In genomic region chr6:6699741-6700367, GRCh38 we compare ENCODE assay signal across 8 cellular contexts.
A peak's percentile ranks its signal among the peaks of the same experiment; 100 is the strongest.
DNase-seq lines count a peak whose midpoint lies in the region; ATAC-seq and TF ChIP-seq lines count a peak whose summit lies in the region.

No MANE protein-coding gene starts in this region.

- H3K27ac Mint-ChIP-seq in naive thymus-derived CD8-positive, alpha-beta T cell, result peak overlapping the region in 2 of 10 donors; percentile 24 to 79

- peaks cover 0 to 4% (median 0%) of the 10 kb centered on the region in 3 donors for H3K36me3 Mint-ChIP-seq in naive thymus-derived CD8-positive, alpha-beta T cell

- no peaks in the 10 kb centered on the region for H3K27me3 ChIP-seq in stomach smooth muscle (ENCODE audit: control insufficient read depth in 1 of 2, insufficient read depth in 2 of 2, low read length in 2 of 2)

- no peak for TF ChIP-seq CTCF in astrocyte of the spinal cord (IDR thresholded peaks at IDR 0.05; ENCODE audit: low read depth, low read length)

- no peak overlapping the region for H3K4me3 ChIP-seq in astrocyte of the spinal cord (ENCODE audit: low read depth, low read length)
- H3K4me3 ChIP-seq in stomach smooth muscle (ENCODE audit: low read length in 2 of 2), result peak overlapping the region in 1 of 2 donors; percentile 54

- no peak overlapping the region for H3K4me3 Mint-ChIP-seq in naive thymus-derived CD8-positive, alpha-beta T cell

- peaks cover 0 to 13% (median 11%) of the 10 kb centered on the region in 5 donors for H3K27me3 Mint-ChIP-seq in naive thymus-derived CD8-positive, alpha-beta T cell

- DNase-seq in DMS79 (lab: John Stamatoyannopoulos, UW) (peak; percentile 74), NCI-H187 treated with DMSO at 0.1 percent for 48 hours (lab: John Stamatoyannopoulos, UW) (peak; percentile 91), astrocyte of the spinal cord (ENCODE audit: low read depth, low spot score) (peak; percentile 91), iris pigment epithelial cell (ENCODE audit: low read depth) (peak; percentile 94), KG1 (lab: John Stamatoyannopoulos, UW) (no peak)
- no peak for DNase-seq in activated naive CD4-positive, alpha-beta T cell treated with anti-CD3 and anti-CD28 coated beads, Interleukin-2, amount 50 U/mL, for 16 hours
- DNase-seq in naive thymus-derived CD8-positive, alpha-beta T cell, result no peak

- H3K9me3 ChIP-seq in stomach smooth muscle (ENCODE audit: control insufficient read depth in 2 of 2, low read length in 2 of 2), result no peaks in the 10 kb centered on the region

- peak overlapping the region; percentile 53 for H3K27ac ChIP-seq in stomach smooth muscle (ENCODE audit: low read length)

- peaks cover 34% of the 10 kb centered on the region for H3K4me1 ChIP-seq in stomach smooth muscle (ENCODE audit: control insufficient read depth, insufficient read depth, low read length)

- H3K9ac ChIP-seq in stomach smooth muscle (ENCODE audit: low read length in 2 of 2), result peak overlapping the region in 1 of 2 donors; percentile 36

- in situ Hi-C loops in astrocyte of the spinal cord (cut with HindIII; ENCODE audit: low sequenced_read_pairs), result no loop called here

- peaks cover 0 to 3% (median 0%) of the 10 kb centered on the region in 9 donors for H3K9me3 Mint-ChIP-seq in naive thymus-derived CD8-positive, alpha-beta T cell

- no peak for ATAC-seq in naive thymus-derived CD8-positive, alpha-beta T cell

- POLR2A ChIA-PET in naive thymus-derived CD8-positive, alpha-beta T cell (lab: Charles Lee), result no interaction called here

- peaks cover 9 to 23% (median 15%) of the 10 kb centered on the region in 4 donors for H3K4me1 Mint-ChIP-seq in naive thymus-derived CD8-positive, alpha-beta T cell

- no peaks in the 10 kb centered on the region for H3K36me3 ChIP-seq in stomach smooth muscle (ENCODE audit: control insufficient read depth in 2 of 2, insufficient read depth in 2 of 2, low read length in 2 of 2)

Comparison
In these comparisons a context has a peak if more than half of its experiments do, and no peak if none do; other contexts are left out.
1. DNase-seq: peak in DMS79 (single experiment), NCI-H187 treated with DMSO at 0.1 percent for 48 hours (single experiment), astrocyte of the spinal cord (single experiment) and iris pigment epithelial cell (single experiment); none in KG1 (single experiment), activated naive CD4-positive, alpha-beta T cell treated with anti-CD3 and anti-CD28 coated beads, Interleukin-2, amount 50 U/mL, for 16 hours (single experiment) and naive thymus-derived CD8-positive, alpha-beta T cell (0 of 10).